Comparison of ENCODE assay signal across 8 cellular contexts in genomic region chr3:51391566-51392300, GRCh38. TPM values are rescaled to one million over a fixed set of nuclear protein-coding genes. Genes with fewer than 3 reads are reported as not detected.
A peak's percentile ranks its signal among the peaks of the same experiment; 100 is the strongest.
DNase-seq lines count a peak whose midpoint lies in the region; ATAC-seq and TF ChIP-seq lines count a peak whose summit lies in the region.

No MANE protein-coding gene starts in this region.

- ATAC-seq in GM19328 (IDR thresholded peaks at IDR 0.05; ENCODE audit: unreplicated experiment), result peak; percentile 17
- ATAC-seq in HG03460 (IDR thresholded peaks at IDR 0.05; ENCODE audit: unreplicated experiment), result peak; percentile 7

- H3K4me3 ChIP-seq in endocrine pancreas (ENCODE audit: control insufficient read depth, insufficient read depth, low read length) (no peak overlapping the region), thymus (ENCODE audit: low read length) (peak overlapping the region; percentile 96)

- no peaks in the 10 kb centered on the region for H3K27me3 Mint-ChIP-seq in mesothelial cell of epicardium (ENCODE audit: low read depth)

- H3K36me3 Mint-ChIP-seq in mesothelial cell of epicardium, result peaks cover 31% of the 10 kb centered on the region

- peak overlapping the region; percentile 94 for H3K27ac Mint-ChIP-seq in mesothelial cell of epicardium

- H3K4me1 Mint-ChIP-seq in mesothelial cell of epicardium, result peaks cover 59% of the 10 kb centered on the region

- H3K4me3 Mint-ChIP-seq in mesothelial cell of epicardium, result peak overlapping the region; percentile 78

- H3K9me3 ChIP-seq in endocrine pancreas (ENCODE audit: control insufficient read depth, low read length) (no peaks in the 10 kb centered on the region), thymus (ENCODE audit: control insufficient read depth) (peaks cover 2% of the 10 kb centered on the region)

- DNase-seq in AG08395 (ENCODE audit: low spot score), result peak; percentile 17
- DNase-seq in activated CD4-positive, alpha-beta T cell treated with anti-CD3 and anti-CD28 coated beads, Interleukin-2, amount 50 U/mL, for 4 hours, result peak; percentile 41 to 50
- DNase-seq in mesothelial cell of epicardium (ENCODE audit: low spot score in 2 of 2, unreplicated experiment in 2 of 2), result peak in 1 of 2 experiments; percentile 53
- DNase-seq in midbrain (lab: John Stamatoyannopoulos, UW), result no peak

- no peaks in the 10 kb centered on the region for H3K36me3 ChIP-seq in endocrine pancreas (ENCODE audit: control insufficient read depth, insufficient read depth, low read length)
- peaks cover 66% of the 10 kb centered on the region for H3K36me3 ChIP-seq in thymus (ENCODE audit: control insufficient read depth, insufficient read depth)

- no peaks in the 10 kb centered on the region for H3K4me1 ChIP-seq in endocrine pancreas (ENCODE audit: control insufficient read depth, insufficient read depth, low read length)
- H3K4me1 ChIP-seq in thymus (ENCODE audit: control insufficient read depth, insufficient read depth, low read length), result peaks cover 29% of the 10 kb centered on the region

- 13% methylated on average over 109 of the region's 109 CpGs for WGBS in thymus

- peak overlapping the region; percentile 98 for H3K27ac ChIP-seq in thymus (ENCODE audit: low read depth)

- peak overlapping the region; percentile 86 for H3K9ac ChIP-seq in endocrine pancreas (ENCODE audit: control insufficient read depth, insufficient read depth, low read length)

- no peaks in the 10 kb centered on the region for H3K27me3 ChIP-seq in endocrine pancreas (ENCODE audit: control insufficient read depth, insufficient read depth, low read length)
- H3K27me3 ChIP-seq in thymus (ENCODE audit: control insufficient read depth, insufficient read depth), result no peaks in the 10 kb centered on the region

- no peak for TF ChIP-seq CTCF in mesothelial cell of epicardium (IDR thresholded peaks at IDR 0.05; ENCODE audit: unreplicated experiment)

- H3K9me3 Mint-ChIP-seq in mesothelial cell of epicardium, result no peaks in the 10 kb centered on the region

RNA-seq across cellular contexts. Expression of gene RBM15B, which starts 0.6 kb away (rescaled TPM):
- 68.3 to 68.8 TPM (median 68.7 TPM) in 3 replicates for total RNA-seq in mesothelial cell of epicardium
- 13.0 TPM for polyA plus RNA-seq in thymus

RNA-seq across cellular contexts. Expression of gene MANF, which starts 6.6 kb away (rescaled TPM):
- 99.7 to 112 TPM (median 100 TPM) in 3 replicates for total RNA-seq in mesothelial cell of epicardium
- polyA plus RNA-seq in thymus, result 60.7 TPM
